ENCODE assay signal across 14 cellular contexts in genomic region chr11:48169706-48170105, GRCh38. TPM values are rescaled to one million over a fixed set of nuclear protein-coding genes. Genes with fewer than 3 reads are reported as not detected.
A peak's percentile ranks its signal among the peaks of the same experiment; 100 is the strongest.
DNase-seq lines count a peak whose midpoint lies in the region; ATAC-seq, FAIRE-seq and TF ChIP-seq lines count a peak whose summit lies in the region.
"Had no signal": no experiment of that assay in that cellular context is flagged by ENCODE, and none has a peak within 500 bp of the region (broad histone marks: within the 10 kb centered on the region; RNA-seq: fewer than 3 reads in every experiment).

No MANE protein-coding gene starts in this region.

- no peaks in the 10 kb centered on the region for H3K27me3 ChIP-seq in left ventricle myocardium inferior (ENCODE audit: low read depth)
- H3K27me3 ChIP-seq in sigmoid colon = no peaks in the 10 kb centered on the region
- H3K27me3 ChIP-seq in Caco-2 (replicated peaks; ENCODE audit: control insufficient read depth, insufficient read depth, low read length) = no peaks in the 10 kb centered on the region
- H3K27me3 ChIP-seq: colonic mucosa had no signal

- intact Hi-C loops in dendritic cell treated with granulocyte-macrophage colony-stimulating factor and Interleukin-4, amounts not matched to agents 40 ng/mL and 50 ng/mL, for 4 days (cut with micrococcal nuclease) = no loop called here
- intact Hi-C loops in left ventricle myocardium inferior (cut with micrococcal nuclease) (no loop called here), sigmoid colon (cut with DNase I) (no loop called here), Caco-2 (cut with micrococcal nuclease; ENCODE audit: unreplicated experiment) (loop anchor here (10.0 kb wide), 1 partner anchor 1355 kb away; no protein-coding TSS in a partner anchor)

- H3K36me3 ChIP-seq in left ventricle myocardium inferior (no peaks in the 10 kb centered on the region), sigmoid colon (peaks cover 0 to 17% (median 0%) of the 10 kb centered on the region in 4 donors), Caco-2 (ENCODE audit: control insufficient read depth, insufficient read depth, low read length) (no peaks in the 10 kb centered on the region)
- H3K36me3 ChIP-seq: colonic mucosa had no signal

- no TSS peak for BruUV-seq in Caco-2 (replicated peaks; lab: Mats Ljungman, UMichigan)

- H3K4me3 Mint-ChIP-seq in dendritic cell treated with granulocyte-macrophage colony-stimulating factor and Interleukin-4, amounts not matched to agents 40 ng/mL and 50 ng/mL, for 4 days = no peak overlapping the region
- H3K4me3 Mint-ChIP-seq in Caco-2 (ENCODE audit: unreplicated experiment) = no peak overlapping the region
- H3K4me3 Mint-ChIP-seq: activated T-cell treated with anti-CD3 and anti-CD28 coated beads, Interleukin-2, amount 50 U/mL, for 72 hours had no signal

- CTCF ChIA-PET in Caco-2 (lab: Charles Lee) = no interaction called here

- no peaks in the 10 kb centered on the region for H3K9me3 ChIP-seq in left ventricle myocardium inferior (replicated peaks)
- H3K9me3 ChIP-seq in sigmoid colon = no peaks in the 10 kb centered on the region
- no peaks in the 10 kb centered on the region for H3K9me3 ChIP-seq in Caco-2
- H3K9me3 ChIP-seq: colonic mucosa had no signal

- DNase-seq in EH (ENCODE audit: low read depth) = peak; percentile 42
- peak; percentile 72 for DNase-seq in left ventricle myocardium inferior
- DNase-seq in sigmoid colon = no peak
- DNase-seq in Caco-2 = no peak
- DNase-seq in NOMO-1 treated with DMSO at 0.1 percent for 48 hours (lab: John Stamatoyannopoulos, UW; ENCODE audit: unreplicated experiment) = no peak
- DNase-seq in HTR-8/SVneo (ENCODE audit: insufficient read length, low spot score) = no peak
- DNase-seq: activated T-cell treated with anti-CD3 and anti-CD28 coated beads, Interleukin-2, amount 50 U/mL, for 72 hours; colonic mucosa; stimulated activated naive CD4-positive, alpha-beta T cell treated with Interleukin-2 at 50 U/mL for 16 hours had no signal

- H3K4me3 ChIP-seq in left ventricle myocardium inferior (peak overlapping the region; percentile 51), sigmoid colon (no peak overlapping the region), Caco-2 (ENCODE audit: low read depth, low read length) (no peak overlapping the region)
- H3K4me3 ChIP-seq: colonic mucosa, skin epidermis had no signal

- H3K4me1 ChIP-seq in left ventricle myocardium inferior = peaks cover 65% of the 10 kb centered on the region
- H3K4me1 ChIP-seq in sigmoid colon = peaks cover 0 to 21% (median 12%) of the 10 kb centered on the region in 4 donors
- H3K4me1 ChIP-seq in Caco-2 = peaks cover 7% of the 10 kb centered on the region; the same call in 1 of the 2 replicates
- H3K4me1 ChIP-seq: colonic mucosa had no signal

- no peaks in the 10 kb centered on the region for H3K27me3 Mint-ChIP-seq in dendritic cell treated with granulocyte-macrophage colony-stimulating factor and Interleukin-4, amounts not matched to agents 40 ng/mL and 50 ng/mL, for 4 days
- H3K27me3 Mint-ChIP-seq in Caco-2 (ENCODE audit: insufficient read depth, unreplicated experiment) = no peaks in the 10 kb centered on the region

- TF ChIP-seq EP300 in sigmoid colon (IDR thresholded peaks at IDR 0.05) = no peak

- no peak for ATAC-seq in GM19328 (IDR thresholded peaks at IDR 0.05; ENCODE audit: unreplicated experiment)
- ATAC-seq: activated T-cell treated with anti-CD3 and anti-CD28 coated beads, Interleukin-2, amount 50 U/mL, for 72 hours had no signal

- H3K9me3 Mint-ChIP-seq in dendritic cell treated with granulocyte-macrophage colony-stimulating factor and Interleukin-4, amounts not matched to agents 40 ng/mL and 50 ng/mL, for 4 days = no peaks in the 10 kb centered on the region
- no peaks in the 10 kb centered on the region for H3K9me3 Mint-ChIP-seq in Caco-2 (ENCODE audit: unreplicated experiment)
- H3K9me3 Mint-ChIP-seq: activated T-cell treated with anti-CD3 and anti-CD28 coated beads, Interleukin-2, amount 50 U/mL, for 72 hours had no signal

- H3K27ac ChIP-seq in left ventricle myocardium inferior (replicated peaks) (peak overlapping the region; percentile 89), sigmoid colon (peak overlapping the region in 3 of 4 donors; percentile 3 to 34 (median 33))
- H3K27ac ChIP-seq: colonic mucosa had no signal

- TF ChIP-seq CTCF in left ventricle myocardium inferior (IDR thresholded peaks at IDR 0.05; ENCODE audit: borderline replicate concordance) (no peak), sigmoid colon (IDR thresholded peaks at IDR 0.05) (no peak), Caco-2 (IDR thresholded peaks at IDR 0.05; ENCODE audit: insufficient read depth in 1 of 2, low read depth in 1 of 2, low read length in 1 of 2, severe bottlenecking in 1 of 2, unreplicated experiment in 1 of 2) (no peak)

- POLR2A ChIA-PET in Caco-2 (lab: Charles Lee) = no interaction called here

- peak overlapping the region; percentile 16 for H3K27ac Mint-ChIP-seq in dendritic cell treated with granulocyte-macrophage colony-stimulating factor and Interleukin-4, amounts not matched to agents 40 ng/mL and 50 ng/mL, for 4 days
- H3K27ac Mint-ChIP-seq in Caco-2 (ENCODE audit: unreplicated experiment) = no peak overlapping the region
- H3K27ac Mint-ChIP-seq: activated T-cell treated with anti-CD3 and anti-CD28 coated beads, Interleukin-2, amount 50 U/mL, for 72 hours had no signal

- H3K4me1 Mint-ChIP-seq in dendritic cell treated with granulocyte-macrophage colony-stimulating factor and Interleukin-4, amounts not matched to agents 40 ng/mL and 50 ng/mL, for 4 days (ENCODE audit: low read depth) = peaks cover 40% of the 10 kb centered on the region
- H3K4me1 Mint-ChIP-seq in Caco-2 (ENCODE audit: low read depth, unreplicated experiment) = no peaks in the 10 kb centered on the region

- no peak for TF ChIP-seq POLR2A in sigmoid colon (IDR thresholded peaks at IDR 0.05)

- 77 to 85% methylated on average over 6 of the region's 6 CpGs for WGBS in sigmoid colon, 2 donors

- peaks cover 78% of the 10 kb centered on the region for H3K36me3 Mint-ChIP-seq in dendritic cell treated with granulocyte-macrophage colony-stimulating factor and Interleukin-4, amounts not matched to agents 40 ng/mL and 50 ng/mL, for 4 days (ENCODE audit: low read depth)
- no peaks in the 10 kb centered on the region for H3K36me3 Mint-ChIP-seq in Caco-2 (ENCODE audit: insufficient read depth, unreplicated experiment)

- FAIRE-seq in HTR-8/SVneo (lab: Jason Lieb, UNC) = no peak

RNA-seq across cellular contexts. Expression of gene OR4B1, which starts 46.9 kb away (rescaled TPM):
- not detected for total RNA-seq in left ventricle myocardium inferior
- total RNA-seq in sigmoid colon = not detected
- polyA plus RNA-seq in sigmoid colon = not detected
- not detected in 2 replicates for total RNA-seq in Caco-2 (2022)
- total RNA-seq: activated T-cell treated with anti-CD3 and anti-CD28 coated beads, Interleukin-2, amount 50 U/mL, for 72 hours; colonic mucosa; lower leg skin had no signal
- polyA plus RNA-seq: esophagus had no signal

Comparison
In these comparisons a context has a peak if more than half of its experiments do, and no peak if none do; other contexts are left out.
1. DNase-seq: peak in EH (single experiment) and left ventricle myocardium inferior (single experiment); none in sigmoid colon (single experiment), Caco-2 (0 of 2), NOMO-1 treated with DMSO at 0.1 percent for 48 hours (single experiment) and HTR-8/SVneo (single experiment).